14 cellular contexts compared by ENCODE assay signal in genomic region chr1:92254714-92255113, GRCh38. TPM values are rescaled to one million over a fixed set of nuclear protein-coding genes. Genes with fewer than 3 reads are reported as not detected.
"Had no signal": no experiment of that assay in that cellular context is flagged by ENCODE, and none has a peak within 500 bp of the region (broad histone marks: within the 10 kb centered on the region; RNA-seq: fewer than 3 reads in every experiment).

No MANE protein-coding gene starts in this region.

RNA-seq across cellular contexts. Expression of gene C1orf146, which starts 37.0 kb away (rescaled TPM):
- total RNA-seq: activated B cell treated with CpG ODN at 0.5 μM for 24 hours; activated CD4-positive, alpha-beta memory T cell treated with anti-CD3 and anti-CD28 coated beads for 36 hours; activated CD4-positive, alpha-beta memory T cell treated with anti-CD3 and anti-CD28 coated beads, Interleukin-2, amount 10 ng/mL, durations not matched to agents 7 days and 5 days; activated CD4-positive, alpha-beta T cell treated with anti-CD3 and anti-CD28 coated beads for 36 hours; activated CD4-positive, alpha-beta T cell treated with anti-CD3 and anti-CD28 coated beads, Interleukin-2, amount 10 ng/mL, durations not matched to agents 24 days and 14 days; activated CD4-positive, alpha-beta T cell treated with anti-CD3 and anti-CD28 coated beads, Interleukin-2, amount 10 ng/mL, durations not matched to agents 7 days and 5 days; activated CD8-positive, alpha-beta memory T cell treated with anti-CD3 and anti-CD28 coated beads for 36 hours; activated CD8-positive, alpha-beta memory T cell treated with anti-CD3 and anti-CD28 coated beads, Interleukin-2, amount 10 ng/mL, durations not matched to agents 7 days and 5 days; activated CD8-positive, alpha-beta T cell treated with anti-CD3 and anti-CD28 coated beads for 36 hours; activated CD8-positive, alpha-beta T cell treated with anti-CD3 and anti-CD28 coated beads, Interleukin-2, amount 10 ng/mL, durations not matched to agents 7 days and 5 days; T-helper 1 cell treated with Interleukin-12 subunit alpha and Interleukin-12 subunit beta and Interleukin-4 antibody, amounts not matched to agents 30 ng/mL and 1 ng/mL, for 36 hours; T-helper 17 cell; T-helper 2 cell treated with Interferon-gamma antibody and Interleukin-4, amounts not matched to agents 100 ng/mL and 5 ng/mL, for 36 hours; WTC11 had no signal
